Comparison of ENCODE assay signal across 1 cellular context in genomic region chr17:34562387-34562786, GRCh38.
TF ChIP-seq lines count a peak whose summit lies in the region.

No MANE protein-coding gene starts in this region.

TF ChIP-seq in SK-N-SH treated with all-trans-retinoic acid at 6 μM for 48 hours, 23 proteins besides CTCF, POLR2A, EP300 and RAD21 (continued from another document):
- TF ChIP-seq TSHZ2 (CRISPR knock-in tag; IDR thresholded peaks at IDR 0.05) = no peak
- no peak for TF ChIP-seq ZC3H10 (CRISPR knock-in tag; IDR thresholded peaks at IDR 0.05)
- no peak for TF ChIP-seq ARNTL (CRISPR knock-in tag; IDR thresholded peaks at IDR 0.05; ENCODE audit: borderline replicate concordance, low read depth)
- TF ChIP-seq TCF4 (CRISPR knock-in tag; IDR thresholded peaks at IDR 0.05; ENCODE audit: borderline replicate concordance) = no peak
- TF ChIP-seq ZFP3 (CRISPR knock-in tag; IDR thresholded peaks at IDR 0.05) = no peak
- no peak for TF ChIP-seq ISL1 (CRISPR knock-in tag; IDR thresholded peaks at IDR 0.05)
- no peak for TF ChIP-seq ZFP30 (CRISPR knock-in tag; IDR thresholded peaks at IDR 0.05)
- no peak for TF ChIP-seq TOX (CRISPR knock-in tag; IDR thresholded peaks at IDR 0.05; ENCODE audit: borderline replicate concordance)
TF ChIP-seq in SK-N-SH treated with all-trans-retinoic acid at 6 μM for 48 hours: peak in this region for 0.
